ENCODE assay signal across 12 cellular contexts in genomic region chr13:110312669-110313031, GRCh38. TPM values are rescaled to one million over a fixed set of nuclear protein-coding genes. Genes with fewer than 3 reads are reported as not detected.
DNase-seq lines count a peak whose midpoint lies in the region; ATAC-seq and TF ChIP-seq lines count a peak whose summit lies in the region.
"Had no signal": no experiment of that assay in that cellular context is flagged by ENCODE, and none has a peak within 500 bp of the region (broad histone marks: within the 10 kb centered on the region; RNA-seq: fewer than 3 reads in every experiment).

No MANE protein-coding gene starts in this region.

- no peaks in the 10 kb centered on the region for H3K9me3 Mint-ChIP-seq in mesothelial cell of epicardium

- no peaks in the 10 kb centered on the region for H3K27me3 Mint-ChIP-seq in mesothelial cell of epicardium (ENCODE audit: low read depth)

- no peak for TF ChIP-seq POLR2A in vagina (IDR thresholded peaks at IDR 0.05)

- H3K27ac ChIP-seq in left ventricle myocardium inferior (replicated peaks), result peak overlapping the region; percentile 97
- no peak overlapping the region for H3K27ac ChIP-seq in right cardiac atrium (ENCODE audit: low read length)
- peak overlapping the region; percentile 95 for H3K27ac ChIP-seq in vagina
- H3K27ac ChIP-seq: cardiac muscle cell had no signal

- H3K36me3 ChIP-seq in left ventricle myocardium inferior (peaks cover 12% of the 10 kb centered on the region), vagina (peaks cover 0 to 12% of the 10 kb centered on the region in 2 donors)
- H3K36me3 ChIP-seq: cardiac muscle cell had no signal

- WGBS in right cardiac atrium, result 66% methylated on average over 4 of the region's 4 CpGs

- H3K9me3 ChIP-seq in left ventricle myocardium inferior (replicated peaks), result no peaks in the 10 kb centered on the region
- H3K9me3 ChIP-seq in right cardiac atrium (ENCODE audit: control insufficient read depth, low read length), result no peaks in the 10 kb centered on the region
- no peaks in the 10 kb centered on the region for H3K9me3 ChIP-seq in vagina

- H3K4me3 Mint-ChIP-seq in mesothelial cell of epicardium, result no peak overlapping the region

- H3K4me1 ChIP-seq in left ventricle myocardium inferior, result peaks cover 95% of the 10 kb centered on the region
- H3K4me1 ChIP-seq in right cardiac atrium (ENCODE audit: control insufficient read depth, insufficient read depth, low read length), result peaks cover 44% of the 10 kb centered on the region
- peaks cover 64% of the 10 kb centered on the region for H3K4me1 ChIP-seq in vagina

- peaks cover 54% of the 10 kb centered on the region for H3K4me1 Mint-ChIP-seq in mesothelial cell of epicardium

- H3K4me3 ChIP-seq in left ventricle myocardium inferior, result peak overlapping the region; percentile 83
- no peak overlapping the region for H3K4me3 ChIP-seq in right cardiac atrium (ENCODE audit: low read length)
- no peak overlapping the region for H3K4me3 ChIP-seq in vagina
- H3K4me3 ChIP-seq: cardiac muscle cell had no signal

- H3K36me3 Mint-ChIP-seq in mesothelial cell of epicardium, result peaks cover 14% of the 10 kb centered on the region

- peak overlapping the region; percentile 70 for H3K27ac Mint-ChIP-seq in mesothelial cell of epicardium

- no peaks in the 10 kb centered on the region for H3K27me3 ChIP-seq in left ventricle myocardium inferior (ENCODE audit: low read depth)
- no peaks in the 10 kb centered on the region for H3K27me3 ChIP-seq in right cardiac atrium (ENCODE audit: control insufficient read depth, insufficient read depth)
- H3K27me3 ChIP-seq in vagina, result no peaks in the 10 kb centered on the region
- H3K27me3 ChIP-seq: cardiac muscle cell had no signal

- intact Hi-C loops in left ventricle myocardium inferior (cut with micrococcal nuclease) (no loop called here), right cardiac atrium (cut with DNase I) (no loop called here), vagina (cut with DNase I) (no loop called here)

- no peak for TF ChIP-seq CTCF in left ventricle myocardium inferior (IDR thresholded peaks at IDR 0.05; ENCODE audit: borderline replicate concordance)
- TF ChIP-seq CTCF in mesothelial cell of epicardium (IDR thresholded peaks at IDR 0.05; ENCODE audit: unreplicated experiment), result no peak
- TF ChIP-seq CTCF in vagina (IDR thresholded peaks at IDR 0.05), result no peak

- DNase-seq in left ventricle myocardium inferior, result no peak
- DNase-seq in right cardiac atrium, result no peak
- peak; percentile 61 for DNase-seq in dedifferentiated amniotic fluid mesenchymal stem cell (ENCODE audit: extremely low spot score)
- no peak for DNase-seq in mesothelial cell of epicardium (ENCODE audit: low spot score in 2 of 2, unreplicated experiment in 2 of 2)
- no peak for DNase-seq in vagina (ENCODE audit: extremely low spot score in 2 of 2)
- no peak for DNase-seq in 8988T
- no peak for DNase-seq in activated CD4-positive, CD25-positive, alpha-beta regulatory T cell treated with anti-CD3 and anti-CD28 coated beads, Interleukin-2, amount 50 U/mL, for 72 hours
- DNase-seq: activated CD8-positive, alpha-beta memory T cell treated with anti-CD3 and anti-CD28 coated beads, Interleukin-2, amount 50 U/mL, for 4 hours; NCI-H510A treated with DMSO at 0.1 percent for 48 hours; SW 1271 had no signal

- ATAC-seq in right cardiac atrium, result no peak
- no peak for ATAC-seq in GM21717 (IDR thresholded peaks at IDR 0.05; ENCODE audit: unreplicated experiment)

RNA-seq across cellular contexts. Expression of gene COL4A2, which starts 5.6 kb away (rescaled TPM):
- total RNA-seq in left ventricle myocardium inferior (117 TPM), right cardiac atrium (100 to 1,000 TPM in 3 of 4 donors, 10 to 100 TPM in 1; 84.7 to 268 (median 123) TPM), mesothelial cell of epicardium (432 to 469 TPM (median 449 TPM) in 3 replicates), vagina (180 TPM)
- 101 TPM for polyA plus RNA-seq in right cardiac atrium

RNA-seq across cellular contexts. Expression of gene COL4A1, which starts 5.7 kb away (rescaled TPM):
- total RNA-seq in left ventricle myocardium inferior, result 120 TPM
- total RNA-seq in right cardiac atrium, result 100 to 1,000 TPM in 3 of 4 donors, 10 to 100 TPM in 1; 91.9 to 267 (median 118) TPM
- polyA plus RNA-seq in right cardiac atrium, result 69.8 TPM
- total RNA-seq in mesothelial cell of epicardium, result 341 to 362 TPM (median 347 TPM) in 3 replicates
- 178 TPM for total RNA-seq in vagina
